Comparison of ENCODE assay signal across 22 cellular contexts in the genomic region with DNA sequence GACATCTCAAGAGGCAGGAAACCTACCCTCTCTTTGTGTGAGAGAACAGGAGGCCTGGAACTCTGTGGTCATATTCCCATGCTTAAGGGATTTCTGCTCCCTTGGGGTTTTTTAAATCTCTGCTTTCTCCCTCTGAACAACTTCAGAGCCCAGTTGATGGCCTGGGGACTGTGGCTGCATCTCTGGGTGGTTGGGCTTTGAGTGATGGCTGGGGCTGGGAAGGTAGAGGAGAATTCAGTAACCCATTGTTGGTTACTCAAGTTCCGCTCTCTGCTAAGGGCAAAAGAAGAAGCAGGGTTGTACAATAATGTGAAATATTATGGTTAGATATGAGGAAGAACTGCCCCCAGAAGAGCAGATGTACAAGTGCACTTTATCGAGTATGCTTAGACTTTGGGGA.
"Had no signal": no experiment of that assay in that cellular context is flagged by ENCODE, and none has a peak within 500 bp of the region (broad histone marks: within the 10 kb centered on the region; RNA-seq: fewer than 3 reads in every experiment).

No MANE protein-coding gene starts in this region.

- DNase-seq: activated CD4-positive, alpha-beta memory T cell treated with anti-CD3 and anti-CD28 coated beads for 36 hours; activated CD4-positive, alpha-beta T cell treated with anti-CD3 and anti-CD28 coated beads for 48 hours; activated gamma-delta T cell treated with Interleukin-2 at 50 U/mL for 16 hours; anterior cingulate cortex; body of pancreas; effector CD4-positive, alpha-beta T cell; foreskin fibroblast; left colon; mesendoderm; mucosa of descending colon; nephron progenitor cell; occipital lobe; right lobe of liver; stimulated activated CD4-positive, alpha-beta T cell treated with anti-CD3 and anti-CD28 coated beads, Interleukin-2, amount 100 ng/mL, for 24 hours; testis; trophoblast cell had no signal

- H3K27ac Mint-ChIP-seq: activated CD4-positive, alpha-beta memory T cell treated with anti-CD3 and anti-CD28 coated beads for 36 hours; activated naive CD4-positive, alpha-beta T cell treated with anti-CD3 and anti-CD28 coated beads, Interleukin-2, amount 50 U/mL, for 24 hours; activated T-helper 1 cell treated with anti-CD3 and anti-CD28 coated beads, Interleukin-12 subunit alpha, Interleukin-12 subunit beta, Interleukin-2, Interleukin-4 antibody, amounts not matched to agents 30 ng/mL and 10 ng/mL and 1 ng/mL, durations not matched to agents 14 hours and 24 hours and 36 hours; dendritic cell treated with granulocyte-macrophage colony-stimulating factor and Interleukin-4, amounts not matched to agents 40 ng/mL and 50 ng/mL, for 4 days; nephron progenitor cell; stimulated activated memory B cell treated with anti-CD40 and anti-IgM and Interleukin-4, amounts not matched to agents 10 μg/mL and 1 μg/mL and 100 μg/mL, for 72 hours had no signal

- H3K36me3 ChIP-seq: cardiac muscle cell, right lobe of liver had no signal

- H3K4me1 Mint-ChIP-seq: activated naive CD4-positive, alpha-beta T cell treated with anti-CD3 and anti-CD28 coated beads, Interleukin-2, amount 50 U/mL, for 24 hours had no signal

- H3K9me3 ChIP-seq: body of pancreas, mucosa of descending colon, right lobe of liver, testis had no signal

- H3K9me3 Mint-ChIP-seq: activated CD4-positive, alpha-beta memory T cell treated with anti-CD3 and anti-CD28 coated beads for 36 hours; activated naive CD4-positive, alpha-beta T cell treated with anti-CD3 and anti-CD28 coated beads, Interleukin-2, amount 50 U/mL, for 24 hours; activated T-helper 1 cell treated with anti-CD3 and anti-CD28 coated beads, Interleukin-12 subunit alpha, Interleukin-12 subunit beta, Interleukin-2, Interleukin-4 antibody, amounts not matched to agents 30 ng/mL and 10 ng/mL and 1 ng/mL, durations not matched to agents 14 hours and 24 hours and 36 hours; dendritic cell treated with granulocyte-macrophage colony-stimulating factor and Interleukin-4, amounts not matched to agents 40 ng/mL and 50 ng/mL, for 4 days; nephron progenitor cell; stimulated activated memory B cell treated with anti-CD40 and anti-IgM and Interleukin-4, amounts not matched to agents 10 μg/mL and 1 μg/mL and 100 μg/mL, for 72 hours had no signal

- H3K4me3 Mint-ChIP-seq: activated CD4-positive, alpha-beta memory T cell treated with anti-CD3 and anti-CD28 coated beads for 36 hours; activated naive CD4-positive, alpha-beta T cell treated with anti-CD3 and anti-CD28 coated beads, Interleukin-2, amount 50 U/mL, for 24 hours; activated T-helper 1 cell treated with anti-CD3 and anti-CD28 coated beads, Interleukin-12 subunit alpha, Interleukin-12 subunit beta, Interleukin-2, Interleukin-4 antibody, amounts not matched to agents 30 ng/mL and 10 ng/mL and 1 ng/mL, durations not matched to agents 14 hours and 24 hours and 36 hours; dendritic cell treated with granulocyte-macrophage colony-stimulating factor and Interleukin-4, amounts not matched to agents 40 ng/mL and 50 ng/mL, for 4 days; nephron progenitor cell; stimulated activated memory B cell treated with anti-CD40 and anti-IgM and Interleukin-4, amounts not matched to agents 10 μg/mL and 1 μg/mL and 100 μg/mL, for 72 hours had no signal

- H3K4me1 ChIP-seq: body of pancreas, right lobe of liver, testis had no signal

- H3K4me3 ChIP-seq: body of pancreas, cardiac muscle cell, mucosa of descending colon, right lobe of liver, skin epidermis, testis had no signal

- H3K36me3 Mint-ChIP-seq: activated CD4-positive, alpha-beta memory T cell treated with anti-CD3 and anti-CD28 coated beads for 36 hours; activated naive CD4-positive, alpha-beta T cell treated with anti-CD3 and anti-CD28 coated beads, Interleukin-2, amount 50 U/mL, for 24 hours; stimulated activated memory B cell treated with anti-CD40 and anti-IgM and Interleukin-4, amounts not matched to agents 10 μg/mL and 1 μg/mL and 100 μg/mL, for 72 hours had no signal

- H3K27me3 ChIP-seq: body of pancreas, right lobe of liver, testis had no signal

- ATAC-seq: body of pancreas; left colon; mucosa of descending colon; stimulated activated memory B cell treated with anti-CD40 and anti-IgM and Interleukin-4, amounts not matched to agents 10 μg/mL and 1 μg/mL and 100 μg/mL, for 72 hours had no signal

- H3K27ac ChIP-seq: body of pancreas, cardiac muscle cell, right lobe of liver, skin epidermis, testis had no signal
